Comparison of ENCODE assay signal across 25 cellular contexts in genomic region chr2:234804704-234805103, GRCh38.
"Had no signal": no experiment of that assay in that cellular context is flagged by ENCODE, and none has a peak within 500 bp of the region (broad histone marks: within the 10 kb centered on the region; RNA-seq: fewer than 3 reads in every experiment).

No MANE protein-coding gene starts in this region.

- ATAC-seq: naive thymus-derived CD8-positive, alpha-beta T cell; pancreas; right cardiac atrium; sciatic nerve; stimulated activated naive CD8-positive, alpha-beta T cell treated with anti-CD3 and anti-CD28 coated beads, Interleukin-15, amount 100 ng/mL, for 72 hours had no signal

- H3K9me3 Mint-ChIP-seq: immature natural killer cell; stimulated activated naive CD8-positive, alpha-beta T cell treated with anti-CD3 and anti-CD28 coated beads, Interleukin-15, amount 100 ng/mL, for 72 hours had no signal

- H3K36me3 ChIP-seq: left ventricle myocardium inferior, pancreas, prostate gland, tibial nerve, uterus had no signal

- H3K4me3 ChIP-seq: left ventricle myocardium inferior, lung, pancreas, prostate gland, skin epidermis, tibial nerve, uterus had no signal

- H3K27ac Mint-ChIP-seq: naive thymus-derived CD8-positive, alpha-beta T cell; nephron; stimulated activated naive CD8-positive, alpha-beta T cell treated with anti-CD3 and anti-CD28 coated beads, Interleukin-15, amount 100 ng/mL, for 72 hours; type B pancreatic cell had no signal

- H3K4me1 Mint-ChIP-seq: immature natural killer cell; naive thymus-derived CD8-positive, alpha-beta T cell; stimulated activated naive CD8-positive, alpha-beta T cell treated with anti-CD3 and anti-CD28 coated beads, Interleukin-15, amount 100 ng/mL, for 72 hours had no signal

- H3K27me3 ChIP-seq: pancreas, tibial nerve, uterus had no signal

- H3K36me3 Mint-ChIP-seq: immature natural killer cell, type B pancreatic cell had no signal

- DNase-seq: hypothalamus; immature natural killer cell; islet precursor cell; left ventricle myocardium inferior; naive thymus-derived CD8-positive, alpha-beta T cell; nucleus accumbens; pancreas; posterior cingulate gyrus; right cardiac atrium; stimulated activated CD4-positive, alpha-beta T cell treated with anti-CD3 and anti-CD28 coated beads, Interleukin-12 subunit alpha, Interleukin-12 subunit beta, amount 100 ng/mL, for 4 hours; stimulated activated CD4-positive, alpha-beta T cell treated with anti-CD3 and anti-CD28 coated beads, Interleukin-15, amount 100 ng/mL, for 24 hours; stimulated activated CD4-positive, alpha-beta T cell treated with anti-CD3 and anti-CD28 coated beads, Interleukin-2, amount 100 ng/mL, for 24 hours; stimulated activated CD4-positive, alpha-beta T cell treated with anti-CD3 and anti-CD28 coated beads, Interleukin-4, amount 100 ng/mL, for 1 hour; stimulated activated naive CD4-positive, alpha-beta T cell treated with Interleukin-2 at 50 U/mL for 16 hours; stimulated activated naive CD8-positive, alpha-beta T cell treated with anti-CD3 and anti-CD28 coated beads, Interleukin-15, amount 100 ng/mL, for 72 hours; substantia nigra; uterus had no signal

- H3K4me3 Mint-ChIP-seq: immature natural killer cell; naive thymus-derived CD8-positive, alpha-beta T cell; nephron; neural crest cell; stimulated activated naive CD8-positive, alpha-beta T cell treated with anti-CD3 and anti-CD28 coated beads, Interleukin-15, amount 100 ng/mL, for 72 hours; type B pancreatic cell had no signal

- FAIRE-seq: pancreas had no signal
